In the genomic region with DNA sequence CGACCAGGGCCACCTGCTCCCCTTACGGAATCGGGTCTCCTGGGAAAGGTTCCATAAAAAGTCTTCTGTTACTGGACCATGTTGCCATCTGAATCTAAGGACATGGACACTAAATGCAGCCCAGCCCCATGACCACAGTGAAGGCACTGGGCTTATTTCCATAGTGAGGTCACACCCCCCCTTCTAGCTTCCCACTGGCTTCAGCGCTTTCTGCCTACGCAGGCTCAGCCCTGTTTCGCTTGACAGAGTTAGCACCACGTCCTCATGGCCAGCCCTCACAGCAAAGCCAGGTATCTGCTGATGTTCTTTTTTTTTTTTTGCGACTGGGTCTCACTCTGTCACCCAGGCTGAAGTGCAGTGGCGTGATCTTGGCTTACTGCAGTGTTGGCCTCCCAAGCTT, we compare ENCODE assay signal across 32 cellular contexts. TPM values are rescaled to one million over a fixed set of nuclear protein-coding genes. Genes with fewer than 3 reads are reported as not detected.
"Had no signal": no experiment of that assay in that cellular context is flagged by ENCODE, and none has a peak within 500 bp of the region (broad histone marks: within the 10 kb centered on the region; RNA-seq: fewer than 3 reads in every experiment).

No MANE protein-coding gene starts in this region.

- H3K9me3 ChIP-seq: esophagus squamous epithelium, pancreas, stomach, testis, tibial nerve, upper lobe of left lung had no signal

- H3K27ac Mint-ChIP-seq: effector memory CD8-positive, alpha-beta T cell; immature natural killer cell; nephron progenitor cell; stimulated activated effector memory CD8-positive, alpha-beta T cell treated with anti-CD3 and anti-CD28 coated beads, Interleukin-12 subunit alpha, Interleukin-12 subunit beta, amount 100 ng/mL, for 72 hours had no signal

- H3K27me3 Mint-ChIP-seq: effector memory CD8-positive, alpha-beta T cell; naive thymus-derived CD8-positive, alpha-beta T cell had no signal

- DNase-seq: cerebellar nuclear complex; cortex of kidney; effector memory CD8-positive, alpha-beta T cell; erythroblast; esophagus squamous epithelium; foreskin melanocyte; head of caudate nucleus; hippocampal formation; immature natural killer cell; islet precursor cell; kidney glomerular epithelial cell; mesendoderm; midbrain; naive thymus-derived CD8-positive, alpha-beta T cell; nephron progenitor cell; pancreas; stimulated activated CD4-positive, alpha-beta T cell treated with anti-CD3 and anti-CD28 coated beads, Interleukin-2, amount 100 ng/mL, for 24 hours; stimulated activated CD4-positive, alpha-beta T cell treated with anti-CD3 and anti-CD28 coated beads, Interleukin-4, amount 100 ng/mL, for 24 hours; stimulated activated naive CD4-positive, alpha-beta T cell treated with Interleukin-2 at 50 U/mL for 16 hours; stomach; testis; upper lobe of left lung had no signal

- H3K4me1 ChIP-seq: esophagus squamous epithelium, pancreas, testis, tibial nerve, upper lobe of left lung had no signal

- H3K27ac ChIP-seq: esophagus squamous epithelium, pancreas, testis, tibial nerve had no signal

- H3K4me1 Mint-ChIP-seq: nephron progenitor cell had no signal

- H3K4me3 Mint-ChIP-seq: effector memory CD8-positive, alpha-beta T cell; immature natural killer cell; naive thymus-derived CD8-positive, alpha-beta T cell; nephron progenitor cell; stimulated activated effector memory CD8-positive, alpha-beta T cell treated with anti-CD3 and anti-CD28 coated beads, Interleukin-12 subunit alpha, Interleukin-12 subunit beta, amount 100 ng/mL, for 72 hours had no signal

- ATAC-seq: effector memory CD8-positive, alpha-beta T cell; naive thymus-derived CD8-positive, alpha-beta T cell; pancreas; sciatic nerve; stimulated activated effector memory CD8-positive, alpha-beta T cell treated with anti-CD3 and anti-CD28 coated beads, Interleukin-12 subunit alpha, Interleukin-12 subunit beta, amount 100 ng/mL, for 72 hours had no signal

- H3K27me3 ChIP-seq: esophagus squamous epithelium, pancreas, stomach, testis, tibial nerve, upper lobe of left lung had no signal

- H3K9me3 Mint-ChIP-seq: effector memory CD8-positive, alpha-beta T cell; immature natural killer cell; naive thymus-derived CD8-positive, alpha-beta T cell; nephron progenitor cell; stimulated activated effector memory CD8-positive, alpha-beta T cell treated with anti-CD3 and anti-CD28 coated beads, Interleukin-12 subunit alpha, Interleukin-12 subunit beta, amount 100 ng/mL, for 72 hours had no signal

- H3K4me3 ChIP-seq: esophagus squamous epithelium, pancreas, stomach, testis, tibial nerve, upper lobe of left lung had no signal

RNA-seq across cellular contexts. Expression of a gene that starts 28.4 kb away (rescaled TPM):
- total RNA-seq: dermis microvascular lymphatic vessel endothelial cell; esophagus squamous epithelium; glomerular endothelial cell; lower leg skin; lung microvascular endothelial cell; naive thymus-derived CD8-positive, alpha-beta T cell; omental fat pad; posterior vena cava; sciatic nerve; skeletal muscle tissue; tibial nerve had no signal
